In genomic region chr14:63551338-63551737, GRCh38 we compare ENCODE assay signal across 13 cellular contexts. TPM values are rescaled to one million over a fixed set of nuclear protein-coding genes. Genes with fewer than 3 reads are reported as not detected.
DNase-seq lines count a peak whose midpoint lies in the region; ATAC-seq and TF ChIP-seq lines count a peak whose summit lies in the region.
"Had no signal": no experiment of that assay in that cellular context is flagged by ENCODE, and none has a peak within 500 bp of the region (broad histone marks: within the 10 kb centered on the region; RNA-seq: fewer than 3 reads in every experiment).

No MANE protein-coding gene starts in this region.

- no peak for TF ChIP-seq CTCF in fibroblast of pulmonary artery (IDR thresholded peaks at IDR 0.05; ENCODE audit: low read length, missing control alignments)

- POLR2A ChIA-PET in activated CD4-positive, alpha-beta memory T cell treated with anti-CD3 and anti-CD28 coated beads for 36 hours (lab: Charles Lee): no interaction called here
- POLR2A ChIA-PET in activated CD4-positive, alpha-beta memory T cell treated with anti-CD3 and anti-CD28 coated beads, Interleukin-2, amount 10 ng/mL, durations not matched to agents 7 days and 5 days (lab: Charles Lee): interaction anchor here (1.4 kb wide), 1 partner anchor 8 kb away, joined by 4 read pairs; the partner anchor contains the start of gene PPP2R5E
- POLR2A ChIA-PET in HEK293T (lab: Yijun Ruan, JAX): interaction anchor here (1.0 kb wide), 1 partner anchor 8 kb away, joined by 4 read pairs; the partner anchor contains the start of gene PPP2R5E

- no peaks in the 10 kb centered on the region for H3K9me3 Mint-ChIP-seq in activated CD4-positive, alpha-beta memory T cell treated with anti-CD3 and anti-CD28 coated beads for 36 hours
- H3K9me3 Mint-ChIP-seq in activated CD4-positive, alpha-beta memory T cell treated with anti-CD3 and anti-CD28 coated beads, Interleukin-2, amount 10 ng/mL, durations not matched to agents 7 days and 5 days: no peaks in the 10 kb centered on the region
- H3K9me3 Mint-ChIP-seq: activated B cell treated with CpG ODN at 0.5 μM for 24 hours; dendritic cell treated with granulocyte-macrophage colony-stimulating factor and Interleukin-4, amounts not matched to agents 40 ng/mL and 50 ng/mL, for 4 days had no signal

- no peak overlapping the region for H3K27ac Mint-ChIP-seq in activated CD4-positive, alpha-beta memory T cell treated with anti-CD3 and anti-CD28 coated beads for 36 hours
- no peak overlapping the region for H3K27ac Mint-ChIP-seq in activated CD4-positive, alpha-beta memory T cell treated with anti-CD3 and anti-CD28 coated beads, Interleukin-2, amount 10 ng/mL, durations not matched to agents 7 days and 5 days
- H3K27ac Mint-ChIP-seq: activated B cell treated with CpG ODN at 0.5 μM for 24 hours; dendritic cell treated with granulocyte-macrophage colony-stimulating factor and Interleukin-4, amounts not matched to agents 40 ng/mL and 50 ng/mL, for 4 days had no signal

- H3K27me3 Mint-ChIP-seq in activated CD4-positive, alpha-beta memory T cell treated with anti-CD3 and anti-CD28 coated beads for 36 hours: no peaks in the 10 kb centered on the region
- no peaks in the 10 kb centered on the region for H3K27me3 Mint-ChIP-seq in activated CD4-positive, alpha-beta memory T cell treated with anti-CD3 and anti-CD28 coated beads, Interleukin-2, amount 10 ng/mL, durations not matched to agents 7 days and 5 days
- H3K27me3 Mint-ChIP-seq: activated B cell treated with CpG ODN at 0.5 μM for 24 hours had no signal

- ATAC-seq in HG03095 (IDR thresholded peaks at IDR 0.05; ENCODE audit: unreplicated experiment): no peak

- no peak overlapping the region for H3K4me3 Mint-ChIP-seq in activated CD4-positive, alpha-beta memory T cell treated with anti-CD3 and anti-CD28 coated beads for 36 hours
- no peak overlapping the region for H3K4me3 Mint-ChIP-seq in activated CD4-positive, alpha-beta memory T cell treated with anti-CD3 and anti-CD28 coated beads, Interleukin-2, amount 10 ng/mL, durations not matched to agents 7 days and 5 days
- H3K4me3 Mint-ChIP-seq: activated B cell treated with CpG ODN at 0.5 μM for 24 hours; dendritic cell treated with granulocyte-macrophage colony-stimulating factor and Interleukin-4, amounts not matched to agents 40 ng/mL and 50 ng/mL, for 4 days had no signal

- no peak overlapping the region for H3K4me3 ChIP-seq in fibroblast of pulmonary artery (replicated peaks; ENCODE audit: low read depth, low read length)
- H3K4me3 ChIP-seq: adrenal gland, smooth muscle cell had no signal

- peaks cover 14% of the 10 kb centered on the region for H3K4me1 Mint-ChIP-seq in activated CD4-positive, alpha-beta memory T cell treated with anti-CD3 and anti-CD28 coated beads for 36 hours (ENCODE audit: low read depth)
- peaks cover 2% of the 10 kb centered on the region for H3K4me1 Mint-ChIP-seq in activated CD4-positive, alpha-beta memory T cell treated with anti-CD3 and anti-CD28 coated beads, Interleukin-2, amount 10 ng/mL, durations not matched to agents 7 days and 5 days
- H3K4me1 Mint-ChIP-seq: activated B cell treated with CpG ODN at 0.5 μM for 24 hours had no signal

- CTCF ChIA-PET in activated CD4-positive, alpha-beta memory T cell treated with anti-CD3 and anti-CD28 coated beads for 36 hours (lab: Charles Lee): interaction anchor here (1.8 kb wide), 1 partner anchor 8 kb away, joined by 8 read pairs; the partner anchor contains the start of gene PPP2R5E
- CTCF ChIA-PET in activated CD4-positive, alpha-beta memory T cell treated with anti-CD3 and anti-CD28 coated beads, Interleukin-2, amount 10 ng/mL, durations not matched to agents 7 days and 5 days (lab: Charles Lee): no interaction called here
- CTCF ChIA-PET in HEK293T (lab: Yijun Ruan, JAX): no interaction called here

- DNase-seq in activated CD4-positive, alpha-beta memory T cell treated with anti-CD3 and anti-CD28 coated beads for 36 hours: peak; percentile 13
- DNase-seq in activated CD4-positive, alpha-beta memory T cell treated with anti-CD3 and anti-CD28 coated beads, Interleukin-2, amount 10 ng/mL, durations not matched to agents 7 days and 5 days: no peak
- DNase-seq in RKO (ENCODE audit: low spot score): peak; percentile 28
- peak; percentile 36 for DNase-seq in fibroblast of pulmonary artery (ENCODE audit: low read depth)
- peak; percentile 65 for DNase-seq in stromal cell of bone marrow (ENCODE audit: low read depth)
- no peak for DNase-seq in HEK293T (ENCODE audit: extremely low spot score)
- DNase-seq in midbrain (lab: John Stamatoyannopoulos, UW): no peak
- DNase-seq: activated B cell treated with CpG ODN at 0.5 μM for 24 hours, NCI-H2171 had no signal

- intact Hi-C loops in activated CD4-positive, alpha-beta memory T cell treated with anti-CD3 and anti-CD28 coated beads for 36 hours (cut with micrococcal nuclease): no loop called here

- no peaks in the 10 kb centered on the region for H3K36me3 Mint-ChIP-seq in activated CD4-positive, alpha-beta memory T cell treated with anti-CD3 and anti-CD28 coated beads for 36 hours
- H3K36me3 Mint-ChIP-seq in activated CD4-positive, alpha-beta memory T cell treated with anti-CD3 and anti-CD28 coated beads, Interleukin-2, amount 10 ng/mL, durations not matched to agents 7 days and 5 days (ENCODE audit: low read depth): no peaks in the 10 kb centered on the region

TF ChIP-seq in HEK293T, 16 proteins besides CTCF, POLR2A, EP300 and RAD21:
- TF ChIP-seq PKNOX1 (IDR thresholded peaks at IDR 0.05): no peak
- no peak for TF ChIP-seq ZNF384 (IDR thresholded peaks at IDR 0.05)
- no peak for TF ChIP-seq FOXK2 (IDR thresholded peaks at IDR 0.05)
- TF ChIP-seq ELF4 (IDR thresholded peaks at IDR 0.05): no peak
- no peak for TF ChIP-seq NFRKB (IDR thresholded peaks at IDR 0.05)
- TF ChIP-seq TARDBP (IDR thresholded peaks at IDR 0.05): no peak

RNA-seq across cellular contexts. Expression of gene PPP2R5E, which starts 8.2 kb away (rescaled TPM):
- total RNA-seq in activated CD4-positive, alpha-beta memory T cell treated with anti-CD3 and anti-CD28 coated beads for 36 hours: 10 to 100 TPM; 37.7 to 37.8 TPM
- total RNA-seq in activated CD4-positive, alpha-beta memory T cell treated with anti-CD3 and anti-CD28 coated beads, Interleukin-2, amount 10 ng/mL, durations not matched to agents 7 days and 5 days: 10 to 100 TPM; 44.8 to 46.3 TPM

Comparison
In these comparisons a context has a peak if more than half of its experiments do, and no peak if none do; other contexts are left out.
1. DNase-seq: peak in activated CD4-positive, alpha-beta memory T cell treated with anti-CD3 and anti-CD28 coated beads for 36 hours (single experiment), RKO (single experiment), fibroblast of pulmonary artery (single experiment) and stromal cell of bone marrow (single experiment); none in activated CD4-positive, alpha-beta memory T cell treated with anti-CD3 and anti-CD28 coated beads, Interleukin-2, amount 10 ng/mL, durations not matched to agents 7 days and 5 days (single experiment), HEK293T (single experiment) and midbrain (single experiment).